27 cellular contexts compared by ENCODE assay signal in genomic region chr18:27062802-27063201, GRCh38.
DNase-seq lines count a peak whose midpoint lies in the region; ATAC-seq and TF ChIP-seq lines count a peak whose summit lies in the region.
"Had no signal": no experiment of that assay in that cellular context is flagged by ENCODE, and none has a peak within 500 bp of the region (broad histone marks: within the 10 kb centered on the region; RNA-seq: fewer than 3 reads in every experiment).

No MANE protein-coding gene starts in this region.

- ATAC-seq in GM18867 (IDR thresholded peaks at IDR 0.05; ENCODE audit: unreplicated experiment) = peak; percentile 70

- no peaks in the 10 kb centered on the region for H3K79me2 ChIP-seq in MM.1S (ENCODE audit: low read length)
- H3K79me2 ChIP-seq in SU-DHL-6 (ENCODE audit: insufficient read depth, low read length) = no peaks in the 10 kb centered on the region

- no peaks in the 10 kb centered on the region for H4K20me1 ChIP-seq in MM.1S (ENCODE audit: insufficient read depth, low read length)
- H4K20me1 ChIP-seq in SU-DHL-6 (ENCODE audit: low read depth, low read length) = no peaks in the 10 kb centered on the region
- H4K20me1 ChIP-seq: BLaER1 had no signal

- H3K9ac ChIP-seq in MM.1S (ENCODE audit: low read length) (no peak overlapping the region; the same call in 1 of the 2 replicates), SU-DHL-6 (ENCODE audit: low read length) (no peak overlapping the region)
- H3K9ac ChIP-seq: BLaER1 had no signal

- DNase-seq in MM.1S (peak; percentile 78), kidney tubule cell (ENCODE audit: low spot score) (peak; percentile 97), SHP77 (lab: John Stamatoyannopoulos, UW) (no peak), SIG-M5 (lab: John Stamatoyannopoulos, UW) (no peak)
- no peak for DNase-seq in activated naive CD4-positive, alpha-beta T cell treated with anti-CD3 and anti-CD28 coated beads, Interleukin-2, amount 10 ng/mL, durations not matched to agents 7 days and 5 days
- DNase-seq: activated CD4-positive, alpha-beta T cell treated with anti-CD3 and anti-CD28 coated beads, Interleukin-2, amount 10 ng/mL, durations not matched to agents 7 days and 5 days; activated gamma-delta T cell; activated T-cell treated with anti-CD3 and anti-CD28 coated beads, Interleukin-2, amount 50 U/mL, for 24 hours; DMS79 treated with DMSO at 0.1 percent for 48 hours; head of caudate nucleus; KG1; NCI-H1417 treated with DMSO at 0.1 percent for 48 hours; NCI-H524 treated with DMSO at 0.1 percent for 48 hours; ovary; retina; Right ventricle myocardium superior; stimulated activated CD4-positive, alpha-beta T cell treated with anti-CD3 and anti-CD28 coated beads, Interleukin-1b, Interleukin-23, amount 100 ng/mL, for 48 hours; stimulated activated CD8-positive, alpha-beta memory T cell treated with anti-CD3 and anti-CD28 coated beads, Interleukin-4, amount 100 ng/mL, for 48 hours; stomach; T-helper 9 cell; thyroid gland had no signal

- H3K9me3 ChIP-seq in MM.1S (replicated peaks; ENCODE audit: insufficient read depth, low read length) (no peaks in the 10 kb centered on the region), SU-DHL-6 (ENCODE audit: insufficient read depth, low read length) (no peaks in the 10 kb centered on the region)
- H3K9me3 ChIP-seq: BLaER1, HAP-1, ovary, stomach, thyroid gland had no signal

- no peak overlapping the region for H3K27ac Mint-ChIP-seq in activated naive CD4-positive, alpha-beta T cell treated with anti-CD3 and anti-CD28 coated beads, Interleukin-2, amount 10 ng/mL, durations not matched to agents 7 days and 5 days
- H3K27ac Mint-ChIP-seq: activated CD4-positive, alpha-beta T cell treated with anti-CD3 and anti-CD28 coated beads, Interleukin-2, amount 10 ng/mL, durations not matched to agents 7 days and 5 days; activated T-cell treated with anti-CD3 and anti-CD28 coated beads, Interleukin-2, amount 50 U/mL, for 24 hours had no signal

- no peaks in the 10 kb centered on the region for H3K27me3 Mint-ChIP-seq in activated naive CD4-positive, alpha-beta T cell treated with anti-CD3 and anti-CD28 coated beads, Interleukin-2, amount 10 ng/mL, durations not matched to agents 7 days and 5 days
- H3K27me3 Mint-ChIP-seq: activated CD4-positive, alpha-beta T cell treated with anti-CD3 and anti-CD28 coated beads, Interleukin-2, amount 10 ng/mL, durations not matched to agents 7 days and 5 days; activated T-cell treated with anti-CD3 and anti-CD28 coated beads, Interleukin-2, amount 50 U/mL, for 24 hours; central memory CD8-positive, alpha-beta T cell had no signal

- peaks cover 6% of the 10 kb centered on the region for H3K9me3 Mint-ChIP-seq in activated naive CD4-positive, alpha-beta T cell treated with anti-CD3 and anti-CD28 coated beads, Interleukin-2, amount 10 ng/mL, durations not matched to agents 7 days and 5 days
- H3K9me3 Mint-ChIP-seq: activated CD4-positive, alpha-beta T cell treated with anti-CD3 and anti-CD28 coated beads, Interleukin-2, amount 10 ng/mL, durations not matched to agents 7 days and 5 days; activated T-cell treated with anti-CD3 and anti-CD28 coated beads, Interleukin-2, amount 50 U/mL, for 24 hours had no signal

- H3K4me1 ChIP-seq in MM.1S (ENCODE audit: low read length) = peaks cover 8% of the 10 kb centered on the region
- H3K4me1 ChIP-seq: BLaER1, HAP-1, thyroid gland had no signal

- H3K4me3 Mint-ChIP-seq in activated naive CD4-positive, alpha-beta T cell treated with anti-CD3 and anti-CD28 coated beads, Interleukin-2, amount 10 ng/mL, durations not matched to agents 7 days and 5 days = no peak overlapping the region
- H3K4me3 Mint-ChIP-seq: activated CD4-positive, alpha-beta T cell treated with anti-CD3 and anti-CD28 coated beads, Interleukin-2, amount 10 ng/mL, durations not matched to agents 7 days and 5 days; activated T-cell treated with anti-CD3 and anti-CD28 coated beads, Interleukin-2, amount 50 U/mL, for 24 hours; central memory CD8-positive, alpha-beta T cell had no signal

- TF ChIP-seq CTCF in MM.1S (IDR thresholded peaks at IDR 0.05; ENCODE audit: low read length) (no peak), SU-DHL-6 (IDR thresholded peaks at IDR 0.05; ENCODE audit: insufficient read depth, low read length, poor library complexity, severe bottlenecking) (no peak)

- CTCF ChIA-PET in activated naive CD4-positive, alpha-beta T cell treated with anti-CD3 and anti-CD28 coated beads, Interleukin-2, amount 10 ng/mL, durations not matched to agents 7 days and 5 days (lab: Charles Lee) = no interaction called here

- H3K36me3 Mint-ChIP-seq in activated naive CD4-positive, alpha-beta T cell treated with anti-CD3 and anti-CD28 coated beads, Interleukin-2, amount 10 ng/mL, durations not matched to agents 7 days and 5 days = no peaks in the 10 kb centered on the region

- H2AFZ ChIP-seq in MM.1S (ENCODE audit: low read length) (no peak overlapping the region), SU-DHL-6 (ENCODE audit: low read depth, low read length, severe bottlenecking) (peak overlapping the region; percentile 4)

- H3K27ac ChIP-seq in MM.1S (ENCODE audit: low read length) = peak overlapping the region; percentile 71; the same call in 1 of the 2 replicates
- no peak overlapping the region for H3K27ac ChIP-seq in SU-DHL-6 (ENCODE audit: low read depth, low read length)
- H3K27ac ChIP-seq: BLaER1, ovary, skin epidermis, stomach, thyroid gland had no signal

- no peak overlapping the region for H3K4me2 ChIP-seq in MM.1S (ENCODE audit: low read depth, low read length)
- H3K4me2 ChIP-seq in SU-DHL-6 (ENCODE audit: low read depth, low read length, poor library complexity, severe bottlenecking) = no peak overlapping the region
- H3K4me2 ChIP-seq: BLaER1 had no signal

- H3K4me1 Mint-ChIP-seq in activated naive CD4-positive, alpha-beta T cell treated with anti-CD3 and anti-CD28 coated beads, Interleukin-2, amount 10 ng/mL, durations not matched to agents 7 days and 5 days = no peaks in the 10 kb centered on the region
- H3K4me1 Mint-ChIP-seq: activated CD4-positive, alpha-beta T cell treated with anti-CD3 and anti-CD28 coated beads, Interleukin-2, amount 10 ng/mL, durations not matched to agents 7 days and 5 days; central memory CD8-positive, alpha-beta T cell had no signal

- H3K27me3 ChIP-seq in MM.1S (replicated peaks; ENCODE audit: insufficient read depth, low read length) (no peaks in the 10 kb centered on the region), SU-DHL-6 (ENCODE audit: low read length) (no peaks in the 10 kb centered on the region)
- H3K27me3 ChIP-seq: BLaER1, ovary, stomach, thyroid gland had no signal

- no peak overlapping the region for H3K4me3 ChIP-seq in MM.1S (ENCODE audit: low read length)
- no peak overlapping the region for H3K4me3 ChIP-seq in SU-DHL-6 (ENCODE audit: insufficient read depth, low read length, poor library complexity, severe bottlenecking)
- H3K4me3 ChIP-seq: BLaER1, HAP-1, ovary, skin epidermis, stomach, thyroid gland had no signal

- H3K9me2 ChIP-seq in MM.1S (replicated peaks; ENCODE audit: insufficient read depth, low read length) (no peaks in the 10 kb centered on the region), SU-DHL-6 (replicated peaks; ENCODE audit: insufficient read depth, low read length) (no peaks in the 10 kb centered on the region)

- H3K36me3 ChIP-seq in MM.1S (replicated peaks; ENCODE audit: insufficient read depth, low read length) (no peaks in the 10 kb centered on the region), SU-DHL-6 (ENCODE audit: low read length) (no peaks in the 10 kb centered on the region)
- H3K36me3 ChIP-seq: BLaER1, HAP-1, ovary, stomach, thyroid gland had no signal

- H3F3A ChIP-seq in MM.1S (ENCODE audit: insufficient read depth, low read length) = 0 out of 2 replicates have a peak, but pooled peaks cover 4% of the 10 kb centered on the region
- H3F3A ChIP-seq in SU-DHL-6 (ENCODE audit: insufficient read depth) = no peaks in the 10 kb centered on the region

Comparison
In these comparisons a context has a peak if more than half of its experiments do, and no peak if none do; other contexts are left out.
1. DNase-seq: peak in MM.1S (single experiment) and kidney tubule cell (single experiment); none in SHP77 (0 of 2), activated naive CD4-positive, alpha-beta T cell treated with anti-CD3 and anti-CD28 coated beads, Interleukin-2, amount 10 ng/mL, durations not matched to agents 7 days and 5 days (single experiment) and SIG-M5 (single experiment).